8 cellular contexts compared by ENCODE assay signal in genomic region chr11:47980093-47980906, GRCh38. TPM values are rescaled to one million over a fixed set of nuclear protein-coding genes. Genes with fewer than 3 reads are reported as not detected.
DNase-seq lines count a peak whose midpoint lies in the region; ATAC-seq, FAIRE-seq and TF ChIP-seq lines count a peak whose summit lies in the region.

Gene PTPRJ (plus strand): TSS chr11:47980559. CDS start chr11:47980913, 354 bp downstream.

- 7% methylated on average over 50 of the region's 110 CpGs for WGBS in K562 (ENCODE audit: insufficient coverage, low coverage, missing lambda C conversion rate)
- 1 to 2% methylated on average over 110 of the region's 110 CpGs for WGBS in sigmoid colon, 2 donors

- no peaks in the 10 kb centered on the region for H3K36me3 ChIP-seq in CD8-positive, alpha-beta memory T cell (ENCODE audit: insufficient read depth, low read length)
- H3K36me3 ChIP-seq in HUES48 (ENCODE audit: control insufficient read depth, insufficient read depth, low read length) (no peaks in the 10 kb centered on the region), K562 (ENCODE audit: control insufficient read depth, insufficient read depth, low read length) (0 out of 3 replicates have a peak, but pooled peaks cover 6% of the 10 kb centered on the region), sigmoid colon (no peaks in the 10 kb centered on the region)

- H3K4me1 Mint-ChIP-seq in CD8-positive, alpha-beta memory T cell: peaks cover 33 to 44% (median 40%) of the 10 kb centered on the region in 3 donors

- no peaks in the 10 kb centered on the region for H3K27me3 ChIP-seq in CD8-positive, alpha-beta memory T cell (ENCODE audit: insufficient read depth, low read length, poor library complexity, severe bottlenecking)
- H3K27me3 ChIP-seq in HUES48 (ENCODE audit: control insufficient read depth, insufficient read depth, low read length): peaks cover 15% of the 10 kb centered on the region
- H3K27me3 ChIP-seq in K562 (ENCODE audit: control insufficient read depth in 2 of 2, insufficient read depth in 2 of 2, low read length in 2 of 2): peaks cover 0 to 2% of the 10 kb centered on the region in 2 experiments; a peak in 1 of 5 replicates
- no peaks in the 10 kb centered on the region for H3K27me3 ChIP-seq in sigmoid colon

- no peak for TF ChIP-seq RAD21 in K562 (CRISPR knock-in tag; conservative IDR thresholded peaks at IDR 0.05 in 1 of 2, IDR thresholded peaks at IDR 0.05 in 1 of 2)

- H3K4me2 ChIP-seq in K562 (ENCODE audit: insufficient read depth, low read length): peak within 1 kb of the TSS; percentile 68; the same call in 1 of the 2 replicates

- TF ChIP-seq EP300 in K562 (IDR thresholded peaks at IDR 0.05; ENCODE audit: low read length): no peak
- no peak for TF ChIP-seq EP300 in sigmoid colon (IDR thresholded peaks at IDR 0.05)

- no TSS peak for BruUV-seq in K562 (replicated peaks; lab: Mats Ljungman, UMichigan)

- peaks cover 34% of the 10 kb centered on the region for H3K4me1 ChIP-seq in CD8-positive, alpha-beta memory T cell (ENCODE audit: insufficient read depth, low read length)
- H3K4me1 ChIP-seq in HUES48 (ENCODE audit: control insufficient read depth, insufficient read depth, low read length) (peaks cover 23% of the 10 kb centered on the region), K562 (replicated peaks in 1 of 2; ENCODE audit: control insufficient read depth in 2 of 2, insufficient read depth in 2 of 2, low read length in 2 of 2) (peaks cover 26 to 28% of the 10 kb centered on the region in 2 experiments), sigmoid colon (peaks cover 0 to 20% (median 15%) of the 10 kb centered on the region in 4 donors)

- H3K4me3 Mint-ChIP-seq in CD8-positive, alpha-beta memory T cell: peak within 1 kb of the TSS; percentile 91 to 98 (median 97)

- no peaks in the 10 kb centered on the region for H3K27me3 Mint-ChIP-seq in CD8-positive, alpha-beta memory T cell

- ATAC-seq in K562: peak; percentile 56
- no peak for ATAC-seq in GM21367 (IDR thresholded peaks at IDR 0.05; ENCODE audit: unreplicated experiment)

- no peak for TF ChIP-seq CTCF in GM20000 (IDR thresholded peaks at IDR 0.05; ENCODE audit: extremely low read depth, missing control alignments)
- no peak for TF ChIP-seq CTCF in K562 (IDR thresholded peaks at IDR 0.05 in 2 of 3, conservative IDR thresholded peaks at IDR 0.05 in 1 of 3; ENCODE audit: insufficient read depth in 2 of 3, low read depth in 1 of 3, low read length in 3 of 3)
- no peak for TF ChIP-seq CTCF in sigmoid colon (IDR thresholded peaks at IDR 0.05)

- CTCF ChIA-PET in CD8-positive, alpha-beta memory T cell (lab: Charles Lee): interaction anchor here (1.8 kb wide), 1 partner anchor 132 kb away, joined by 4 read pairs; no protein-coding TSS in a partner anchor
- CTCF ChIA-PET in K562 (lab: Yijun Ruan, JAX; ENCODE audit: low intra/inter-chr PET ratio): interaction anchor here (0.8 kb wide), 1 partner anchor 20 kb away, joined by 6 read pairs; no protein-coding TSS in a partner anchor

- H3K27ac Mint-ChIP-seq in CD8-positive, alpha-beta memory T cell: peak within 1 kb of the TSS; percentile 8 to 97 (median 64)

- in situ Hi-C loops in K562 (cut with MboI): no loop called here

- peak within 1 kb of the TSS; percentile 62 for H3K4me3 ChIP-seq in CD8-positive, alpha-beta memory T cell (ENCODE audit: low read length)
- H3K4me3 ChIP-seq in HUES48 (ENCODE audit: low read depth, low read length): peak within 1 kb of the TSS; percentile 67
- peak within 1 kb of the TSS; percentile 61 for H3K4me3 ChIP-seq in K562
- peak within 1 kb of the TSS; percentile 56 for H3K4me3 ChIP-seq in iPS-11a (ENCODE audit: low read depth, low read length)
- H3K4me3 ChIP-seq in sigmoid colon: peak within 1 kb of the TSS; percentile 66 to 94 (median 84)

- H2AFZ ChIP-seq in K562 (ENCODE audit: low read depth, low read length): peak within 1 kb of the TSS; percentile 80

- no peak for FAIRE-seq in K562 (lab: Jason Lieb, UNC)

- H3K36me3 Mint-ChIP-seq in CD8-positive, alpha-beta memory T cell: peaks cover 0 to 17% (median 0%) of the 10 kb centered on the region in 3 donors

- H3K9me3 Mint-ChIP-seq in CD8-positive, alpha-beta memory T cell: no peaks in the 10 kb centered on the region

- H3K27ac ChIP-seq in CD8-positive, alpha-beta memory T cell (ENCODE audit: low read depth, low read length): peak within 1 kb of the TSS; percentile 53
- peak within 1 kb of the TSS; percentile 58 for H3K27ac ChIP-seq in HUES48 (ENCODE audit: low read depth, low read length)
- H3K27ac ChIP-seq in K562 (ENCODE audit: extremely low read depth, low read depth, low read length): peak within 1 kb of the TSS; percentile 62; the same call in 2 of the 3 replicates
- peak within 1 kb of the TSS; percentile 68 to 85 (median 74) for H3K27ac ChIP-seq in sigmoid colon

- peak; percentile 59 to 79 (median 70) for DNase-seq in CD8-positive, alpha-beta memory T cell
- peak; percentile 86 for DNase-seq in GM20000 (ENCODE audit: low spot score)
- peak; percentile 64 for DNase-seq in T-helper 9 cell
- DNase-seq in K562 (ENCODE audit: extremely low read depth in 1 of 4, low spot score in 3 of 4): peak; percentile 75 to 89 (median 86)
- peak; percentile 75 for DNase-seq in sigmoid colon

- no peaks in the 10 kb centered on the region for H3K9me3 ChIP-seq in CD8-positive, alpha-beta memory T cell (ENCODE audit: low read length)
- H3K9me3 ChIP-seq in HUES48 (ENCODE audit: control insufficient read depth, insufficient read depth, low read length): no peaks in the 10 kb centered on the region
- no peaks in the 10 kb centered on the region for H3K9me3 ChIP-seq in K562 (replicated peaks; ENCODE audit: control insufficient read depth, insufficient read depth, low read depth, low read length)
- H3K9me3 ChIP-seq in sigmoid colon: no peaks in the 10 kb centered on the region

- no peaks in the 10 kb centered on the region for H4K20me1 ChIP-seq in K562 (replicated peaks; ENCODE audit: control insufficient read depth, insufficient read depth, low read length)

- peaks cover 23% of the 10 kb centered on the region; the same call in 2 of the 3 replicates for H3K79me2 ChIP-seq in K562 (ENCODE audit: control insufficient read depth, insufficient read depth, low read length)

- no peaks in the 10 kb centered on the region for H3K9me1 ChIP-seq in K562 (ENCODE audit: control insufficient read depth, insufficient read depth, low read length)

- no peak for TF ChIP-seq POLR2A in K562 (conservative IDR thresholded peaks at IDR 0.05)
- TF ChIP-seq POLR2A in sigmoid colon (IDR thresholded peaks at IDR 0.05): no peak

- peak within 1 kb of the TSS; percentile 60; the same call in 1 of the 2 replicates for H3K9ac ChIP-seq in HUES48 (ENCODE audit: low read depth, low read length)
- H3K9ac ChIP-seq in K562 (ENCODE audit: insufficient read depth in 1 of 2, low read depth in 2 of 2, low read length in 2 of 2): peak within 1 kb of the TSS; percentile 63 to 91

- intact Hi-C loops in K562 (cut with micrococcal nuclease) (no loop called here), sigmoid colon (cut with DNase I) (loop anchor here (2.0 to 10.0 kb wide), 2 partner anchors 85 to 129 kb away; no protein-coding TSS in a partner anchor)

- POLR2A ChIA-PET in CD8-positive, alpha-beta memory T cell (lab: Charles Lee): interaction anchor here (0.6 to 1.1 kb wide), 2 partner anchors 37 to 105 kb away, joined by 4 to 5 read pairs; no protein-coding TSS in a partner anchor
- POLR2A ChIA-PET in K562 (lab: Yijun Ruan, JAX): no interaction called here

TF ChIP-seq in K562, 482 proteins besides CTCF, POLR2A, EP300 and RAD21 (continues in another document):
- no peak for TF ChIP-seq BCLAF1 (IDR thresholded peaks at IDR 0.05; ENCODE audit: borderline replicate concordance in 1 of 2, control insufficient read depth in 1 of 2, low read depth in 2 of 2, low read length in 1 of 2)

RNA-seq across cellular contexts. Expression of gene PTPRJ, which starts in this region (rescaled TPM):
- total RNA-seq in CD8-positive, alpha-beta memory T cell: 10 to 100 TPM; 25.1 to 25.6 TPM
- 16.0 TPM for polyA plus RNA-seq in CD8-positive, alpha-beta memory T cell
- 6.8 and 11.6 TPM in 2 replicates for total RNA-seq in K562 (2011; cell fraction: chromatin; rRNA removed; ENCODE audit: low replicate concordance)
- 3.7 and 3.8 TPM in 2 replicates for total RNA-seq in K562 (2011; cell fraction: nucleolus; rRNA removed)
- 6.5 and 12.5 TPM in 2 replicates for total RNA-seq in K562 (2011; cell fraction: nucleoplasm; rRNA removed)
- total RNA-seq in K562 (2014; rRNA removed) (3.8 and 5.0 TPM in 2 replicates), K562 (2014; rRNA removed; fragmentation: Illumina TruSeq; extraction: Trizol) (6.7 and 7.1 TPM in 2 replicates), K562 (2015; rRNA removed; fragmentation: Illumina TruSeq; extraction: Trizol) (7.1 TPM in 2 replicates), K562 (2021) (10.2 and 10.7 TPM in 2 replicates), sigmoid colon (10 to 100 TPM in 3 of 4 donors, 1 to 10 TPM in 1; 7.9 to 12.2 (median 10.3) TPM)
- polyA plus RNA-seq in K562 (2011; rRNA removed) (3.8 and 4.8 TPM in 2 replicates), K562 (2014; fragmentation: Illumina TruSeq; extraction: Trizol) (5.7 and 5.8 TPM in 2 replicates), K562 (2014; fragmentation: Nextera tagmentation; extraction: Ambion mirVana) (under 1 TPM; 0.56 to 0.65 TPM), K562 (2014; rRNA removed) (3.5 and 4.0 TPM in 2 replicates), sigmoid colon (10 to 100 TPM in 1 of 3 donors, 1 to 10 TPM in 2; 2.4 to 23.3 (median 5.3) TPM)
- polyA plus RNA-seq in K562 (2011; cell fraction: cytosol; rRNA removed): 3.3 and 3.5 TPM in 2 replicates
- 2.5 and 3.5 TPM in 2 replicates for polyA plus RNA-seq in K562 (2011; cell fraction: nucleus; rRNA removed)
- 4.9 and 6.3 TPM in 2 replicates for polyA plus RNA-seq in K562 (2012)
- polyA minus RNA-seq in K562 (2011; rRNA and poly(A)+ RNA removed): 3.3 and 4.6 TPM in 2 replicates
- 2.5 and 3.1 TPM in 2 replicates for polyA minus RNA-seq in K562 (2011; cell fraction: cytosol; rRNA and poly(A)+ RNA removed)
- 1.5 and 2.2 TPM in 2 replicates for polyA minus RNA-seq in K562 (2011; cell fraction: nucleus; rRNA and poly(A)+ RNA removed)
